ENCODE assay signal across 21 cellular contexts in the genomic region with DNA sequence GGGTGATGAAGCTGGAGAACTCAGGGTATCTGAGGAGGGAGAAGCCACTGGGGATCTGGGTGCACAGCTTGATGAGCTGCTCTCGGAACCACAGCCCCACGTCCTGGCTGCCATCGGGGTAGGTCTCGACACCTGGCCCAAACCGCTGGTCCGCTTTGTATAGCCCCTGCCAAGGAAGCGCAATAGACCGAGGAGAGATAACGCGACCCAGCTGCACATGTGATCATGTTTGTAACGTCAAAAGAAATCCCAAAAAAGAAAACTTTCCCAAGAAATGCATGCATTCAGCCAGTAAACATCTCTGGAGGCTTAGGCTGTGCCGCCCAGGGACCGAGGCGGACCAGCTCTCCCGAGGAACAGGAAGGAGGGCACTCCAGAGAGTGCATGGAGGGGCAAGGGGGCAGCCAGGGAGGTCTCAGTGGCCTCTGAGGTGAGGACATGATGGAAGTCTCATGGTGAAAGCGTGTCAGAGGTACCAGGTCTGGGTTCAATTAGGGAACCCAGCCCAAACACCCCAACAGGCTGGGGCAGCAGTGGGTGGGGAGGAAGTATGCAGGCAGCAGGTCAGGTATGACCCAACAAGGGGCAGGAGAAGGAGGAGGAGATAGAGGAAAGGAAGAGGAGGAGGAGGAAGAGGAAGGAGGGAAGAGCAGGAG. TPM values are rescaled to one million over a fixed set of nuclear protein-coding genes. Genes with fewer than 3 reads are reported as not detected.
A peak's percentile ranks its signal among the peaks of the same experiment; 100 is the strongest.
DNase-seq lines count a peak whose midpoint lies in the region; ATAC-seq and TF ChIP-seq lines count a peak whose summit lies in the region.
"Had no signal": no experiment of that assay in that cellular context is flagged by ENCODE, and none has a peak within 500 bp of the region (broad histone marks: within the 10 kb centered on the region; RNA-seq: fewer than 3 reads in every experiment).

No MANE protein-coding gene starts in this region.

- TF ChIP-seq CTCF in coronary artery (IDR thresholded peaks at IDR 0.05) (no peak), spleen (IDR thresholded peaks at IDR 0.05 in 8 of 11, conservative IDR thresholded peaks at IDR 0.05 in 3 of 11) (no peak)

- peaks cover 84% of the 10 kb centered on the region for H3K36me3 Mint-ChIP-seq in activated CD8-positive, alpha-beta memory T cell treated with anti-CD3 and anti-CD28 coated beads, Interleukin-2, amount 10 ng/mL, durations not matched to agents 7 days and 5 days
- peaks cover 81% of the 10 kb centered on the region for H3K36me3 Mint-ChIP-seq in memory B cell
- H3K36me3 Mint-ChIP-seq in activated T-cell treated with anti-CD3 and anti-CD28 coated beads, Interleukin-2, amount 50 U/mL, for 24 hours (ENCODE audit: low read depth), result peaks cover 92% of the 10 kb centered on the region

- no peak for ATAC-seq in activated CD8-positive, alpha-beta memory T cell treated with anti-CD3 and anti-CD28 coated beads, Interleukin-2, amount 10 ng/mL, durations not matched to agents 7 days and 5 days
- no peak for ATAC-seq in memory B cell (ENCODE audit: low read depth)
- no peak for ATAC-seq in GM18520 (IDR thresholded peaks at IDR 0.05; ENCODE audit: unreplicated experiment)
- ATAC-seq: CD8-positive, alpha-beta T cell had no signal

- no peak overlapping the region for H3K4me3 ChIP-seq in coronary artery
- no peak overlapping the region for H3K4me3 ChIP-seq in spleen
- H3K4me3 ChIP-seq: Peyer's patch had no signal

- H3K27ac Mint-ChIP-seq in activated CD8-positive, alpha-beta memory T cell treated with anti-CD3 and anti-CD28 coated beads, Interleukin-2, amount 10 ng/mL, durations not matched to agents 7 days and 5 days, result no peak overlapping the region
- H3K27ac Mint-ChIP-seq in memory B cell, result peak overlapping the region; percentile 39
- no peak overlapping the region for H3K27ac Mint-ChIP-seq in activated T-cell treated with anti-CD3 and anti-CD28 coated beads, Interleukin-2, amount 50 U/mL, for 24 hours
- H3K27ac Mint-ChIP-seq: CD8-positive, alpha-beta T cell had no signal

- H3K27ac ChIP-seq in coronary artery (no peak overlapping the region), spleen (no peak overlapping the region)
- H3K27ac ChIP-seq: KMS-11, Peyer's patch had no signal

- H3K9me3 ChIP-seq in spleen, result peaks cover 13 to 62% (median 47%) of the 10 kb centered on the region in 8 donors

- no peaks in the 10 kb centered on the region for H3K4me1 ChIP-seq in spleen
- H3K4me1 ChIP-seq: Peyer's patch had no signal

- no peak overlapping the region for H3K4me3 Mint-ChIP-seq in activated CD8-positive, alpha-beta memory T cell treated with anti-CD3 and anti-CD28 coated beads, Interleukin-2, amount 10 ng/mL, durations not matched to agents 7 days and 5 days
- no peak overlapping the region for H3K4me3 Mint-ChIP-seq in memory B cell
- H3K4me3 Mint-ChIP-seq in activated T-cell treated with anti-CD3 and anti-CD28 coated beads, Interleukin-2, amount 50 U/mL, for 24 hours, result no peak overlapping the region
- H3K4me3 Mint-ChIP-seq: CD8-positive, alpha-beta T cell had no signal

- peaks cover 48% of the 10 kb centered on the region for H3K9me3 Mint-ChIP-seq in activated CD8-positive, alpha-beta memory T cell treated with anti-CD3 and anti-CD28 coated beads, Interleukin-2, amount 10 ng/mL, durations not matched to agents 7 days and 5 days (ENCODE audit: low read depth)
- H3K9me3 Mint-ChIP-seq in memory B cell, result peaks cover 25% of the 10 kb centered on the region
- peaks cover 40% of the 10 kb centered on the region for H3K9me3 Mint-ChIP-seq in activated T-cell treated with anti-CD3 and anti-CD28 coated beads, Interleukin-2, amount 50 U/mL, for 24 hours

- CTCF ChIA-PET in activated CD8-positive, alpha-beta memory T cell treated with anti-CD3 and anti-CD28 coated beads, Interleukin-2, amount 10 ng/mL, durations not matched to agents 7 days and 5 days (lab: Charles Lee), result interaction anchor here (2.0 kb wide), 1 partner anchor 16 kb away, joined by 10 read pairs; no protein-coding TSS in a partner anchor

- no peak for TF ChIP-seq POLR2A in spleen (IDR thresholded peaks at IDR 0.05)

- WGBS in spleen, 5 donors, result 94 to 97% (median 96%) methylated on average over 16 of the region's 16 CpGs

- no peaks in the 10 kb centered on the region for H3K27me3 Mint-ChIP-seq in activated CD8-positive, alpha-beta memory T cell treated with anti-CD3 and anti-CD28 coated beads, Interleukin-2, amount 10 ng/mL, durations not matched to agents 7 days and 5 days
- H3K27me3 Mint-ChIP-seq in memory B cell, result no peaks in the 10 kb centered on the region
- no peaks in the 10 kb centered on the region for H3K27me3 Mint-ChIP-seq in activated T-cell treated with anti-CD3 and anti-CD28 coated beads, Interleukin-2, amount 50 U/mL, for 24 hours

- DNase-seq in activated CD8-positive, alpha-beta memory T cell treated with anti-CD3 and anti-CD28 coated beads for 24 hours, result peak; percentile 40
- DNase-seq in activated CD8-positive, alpha-beta memory T cell treated with anti-CD3 and anti-CD28 coated beads, Interleukin-2, amount 10 ng/mL, durations not matched to agents 7 days and 5 days, result no peak
- peak; percentile 54 for DNase-seq in coronary artery (ENCODE audit: low spot score)
- DNase-seq in memory B cell (ENCODE audit: low spot score in 2 of 2), result peak in 1 of 2 donors; percentile 6
- DNase-seq in spleen, result peak; percentile 53
- no peak for DNase-seq in activated T-cell treated with anti-CD3 and anti-CD28 coated beads, Interleukin-2, amount 50 U/mL, for 24 hours
- no peak for DNase-seq in NCI-H2196 (lab: John Stamatoyannopoulos, UW; ENCODE audit: unreplicated experiment)
- DNase-seq: 8988T, C1 segment of cervical spinal cord, DND-41, GOT3, IMR-90, NCI-H1105, NCI-H146, NCI-H2029, NCI-H345, NCI-H526 had no signal

- intact Hi-C loops in spleen (cut with DNase I; ENCODE audit: low total_unique reads), result no loop called here

- H3K27me3 ChIP-seq in spleen (replicated peaks in 1 of 7), result no peaks in the 10 kb centered on the region
- H3K27me3 ChIP-seq: Peyer's patch had no signal

- peaks cover 0 to 91% (median 24%) of the 10 kb centered on the region in 6 donors for H3K36me3 ChIP-seq in spleen

- H3K4me1 Mint-ChIP-seq in activated CD8-positive, alpha-beta memory T cell treated with anti-CD3 and anti-CD28 coated beads, Interleukin-2, amount 10 ng/mL, durations not matched to agents 7 days and 5 days, result no peaks in the 10 kb centered on the region
- peaks cover 12% of the 10 kb centered on the region for H3K4me1 Mint-ChIP-seq in memory B cell
- H3K4me1 Mint-ChIP-seq in activated T-cell treated with anti-CD3 and anti-CD28 coated beads, Interleukin-2, amount 50 U/mL, for 24 hours (ENCODE audit: low read depth), result peaks cover 3% of the 10 kb centered on the region

RNA-seq across cellular contexts. Expression of a gene that starts 28.3 kb away (rescaled TPM):
- 10 to 100 TPM; 21.3 to 33.5 TPM for total RNA-seq in activated CD8-positive, alpha-beta memory T cell treated with anti-CD3 and anti-CD28 coated beads, Interleukin-2, amount 10 ng/mL, durations not matched to agents 7 days and 5 days
- total RNA-seq in spleen, result 10 to 100 TPM; 26.5 to 45.5 (median 30.1) TPM
- polyA plus RNA-seq in spleen, result 10 to 100 TPM in 1 of 3 donors, 1 to 10 TPM in 2; 7.6 to 11.4 (median 8.1) TPM

RNA-seq across cellular contexts. Expression of a gene that starts 30.7 kb away (rescaled TPM):
- 10 to 100 TPM; 10.0 to 10.1 TPM for total RNA-seq in activated CD8-positive, alpha-beta memory T cell treated with anti-CD3 and anti-CD28 coated beads, Interleukin-2, amount 10 ng/mL, durations not matched to agents 7 days and 5 days
- total RNA-seq in spleen, result 10 to 100 TPM in 1 of 7 donors, 1 to 10 TPM in 6; 5.9 to 13.6 (median 7.1) TPM
- polyA plus RNA-seq in spleen, result 1 to 10 TPM; 6.5 to 9.0 (median 7.9) TPM

RNA-seq across cellular contexts. Expression of a gene that starts 38.8 kb away (rescaled TPM):
- total RNA-seq in activated CD8-positive, alpha-beta memory T cell treated with anti-CD3 and anti-CD28 coated beads, Interleukin-2, amount 10 ng/mL, durations not matched to agents 7 days and 5 days, result 100 to 1,000 TPM; 101 to 152 TPM
- total RNA-seq in spleen, result 100 to 1,000 TPM in 2 of 7 donors, 10 to 100 TPM in 5; 57.2 to 116 (median 73.0) TPM
- 100 to 1,000 TPM in 2 of 3 donors, 10 to 100 TPM in 1; 79.8 to 165 (median 107) TPM for polyA plus RNA-seq in spleen

RNA-seq across cellular contexts. Expression of a gene that starts 57.1 kb away (rescaled TPM):
- total RNA-seq in activated CD8-positive, alpha-beta memory T cell treated with anti-CD3 and anti-CD28 coated beads, Interleukin-2, amount 10 ng/mL, durations not matched to agents 7 days and 5 days, result 10 to 100 TPM; 54.0 to 75.8 TPM
- 10 to 100 TPM; 43.0 to 82.6 (median 59.4) TPM for total RNA-seq in spleen
- polyA plus RNA-seq in spleen, result 10 to 100 TPM; 34.7 to 83.1 (median 66.1) TPM

Comparison
In these comparisons a context has a peak if more than half of its experiments do, and no peak if none do; other contexts are left out.
1. DNase-seq: peak in activated CD8-positive, alpha-beta memory T cell treated with anti-CD3 and anti-CD28 coated beads for 24 hours (single experiment), coronary artery (single experiment) and spleen (single experiment); none in activated CD8-positive, alpha-beta memory T cell treated with anti-CD3 and anti-CD28 coated beads, Interleukin-2, amount 10 ng/mL, durations not matched to agents 7 days and 5 days (single experiment), activated T-cell treated with anti-CD3 and anti-CD28 coated beads, Interleukin-2, amount 50 U/mL, for 24 hours (single experiment) and NCI-H2196 (single experiment).